In the genomic region with DNA sequence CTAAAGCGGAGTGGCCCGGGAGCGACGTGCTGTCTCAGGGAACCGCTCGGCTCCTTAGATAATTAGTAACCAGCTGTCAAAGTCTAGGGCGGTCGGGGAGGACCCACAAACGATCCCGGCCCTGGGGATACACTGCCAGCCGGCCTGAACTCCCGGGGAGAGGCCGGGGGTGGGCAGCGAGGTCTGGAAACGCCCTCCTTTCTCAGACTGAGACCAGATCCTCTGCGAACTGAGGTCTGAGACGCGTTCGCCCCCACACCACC, we compare ENCODE assay signal across 1 cellular context.
TF ChIP-seq lines count a peak whose summit lies in the region.

No MANE protein-coding gene starts in this region.

TF ChIP-seq in HepG2, 621 proteins besides CTCF, POLR2A, EP300 and RAD21 (continued from another document):
- TF ChIP-seq, protein P1, sequence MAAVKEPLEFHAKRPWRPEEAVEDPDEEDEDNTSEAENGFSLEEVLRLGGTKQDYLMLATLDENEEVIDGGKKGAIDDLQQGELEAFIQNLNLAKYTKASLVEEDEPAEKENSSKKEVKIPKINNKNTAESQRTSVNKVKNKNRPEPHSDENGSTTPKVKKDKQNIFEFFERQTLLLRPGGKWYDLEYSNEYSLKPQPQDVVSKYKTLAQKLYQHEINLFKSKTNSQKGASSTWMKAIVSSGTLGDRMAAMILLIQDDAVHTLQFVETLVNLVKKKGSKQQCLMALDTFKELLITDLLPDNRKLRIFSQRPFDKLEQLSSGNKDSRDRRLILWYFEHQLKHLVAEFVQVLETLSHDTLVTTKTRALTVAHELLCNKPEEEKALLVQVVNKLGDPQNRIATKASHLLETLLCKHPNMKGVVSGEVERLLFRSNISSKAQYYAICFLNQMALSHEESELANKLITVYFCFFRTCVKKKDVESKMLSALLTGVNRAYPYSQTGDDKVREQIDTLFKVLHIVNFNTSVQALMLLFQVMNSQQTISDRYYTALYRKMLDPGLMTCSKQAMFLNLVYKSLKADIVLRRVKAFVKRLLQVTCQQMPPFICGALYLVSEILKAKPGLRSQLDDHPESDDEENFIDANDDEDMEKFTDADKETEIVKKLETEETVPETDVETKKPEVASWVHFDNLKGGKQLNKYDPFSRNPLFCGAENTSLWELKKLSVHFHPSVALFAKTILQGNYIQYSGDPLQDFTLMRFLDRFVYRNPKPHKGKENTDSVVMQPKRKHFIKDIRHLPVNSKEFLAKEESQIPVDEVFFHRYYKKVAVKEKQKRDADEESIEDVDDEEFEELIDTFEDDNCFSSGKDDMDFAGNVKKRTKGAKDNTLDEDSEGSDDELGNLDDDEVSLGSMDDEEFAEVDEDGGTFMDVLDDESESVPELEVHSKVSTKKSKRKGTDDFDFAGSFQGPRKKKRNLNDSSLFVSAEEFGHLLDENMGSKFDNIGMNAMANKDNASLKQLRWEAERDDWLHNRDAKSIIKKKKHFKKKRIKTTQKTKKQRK (IDR thresholded peaks at IDR 0.05; ENCODE audit: low read length), result no peak
